Comparison of ENCODE assay signal across 14 cellular contexts in the genomic region with DNA sequence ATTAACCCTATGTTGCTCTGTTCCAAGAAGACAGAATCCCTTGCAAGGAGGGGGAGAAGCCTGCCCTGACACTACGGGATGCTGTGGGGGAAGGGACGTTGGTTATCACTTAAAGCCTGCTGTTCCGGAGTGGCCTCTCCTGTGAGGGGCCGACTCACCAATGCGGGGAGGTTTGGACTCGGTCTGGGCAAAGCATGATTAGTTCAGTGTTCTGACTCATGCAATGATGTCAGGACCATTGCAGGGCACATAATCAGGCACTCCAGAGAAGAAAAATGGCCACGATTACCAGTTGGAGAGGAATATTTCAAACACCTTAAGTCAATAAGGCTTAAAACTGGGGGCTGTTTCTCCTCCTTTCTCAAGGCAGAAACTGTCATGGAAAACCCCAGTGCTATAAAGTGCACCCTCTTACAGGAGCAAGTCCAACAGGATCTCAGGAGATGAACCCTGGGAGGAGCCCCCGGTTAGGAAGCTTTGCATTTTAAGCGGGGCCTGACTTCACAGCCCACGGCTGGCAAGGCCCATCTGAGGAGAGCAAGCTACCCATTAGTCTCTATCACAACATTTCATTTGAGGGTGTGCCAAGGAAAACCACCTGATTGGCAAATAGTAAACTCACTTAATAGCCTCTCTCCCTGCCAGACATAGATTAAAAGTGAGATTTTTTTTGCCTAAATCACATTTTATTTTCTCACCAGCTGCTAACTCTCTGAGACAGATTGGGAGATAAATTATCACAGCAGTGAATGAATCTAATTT.
DNase-seq lines count a peak whose midpoint lies in the region; ATAC-seq, FAIRE-seq and TF ChIP-seq lines count a peak whose summit lies in the region.
"Had no signal": no experiment of that assay in that cellular context is flagged by ENCODE, and none has a peak within 500 bp of the region (broad histone marks: within the 10 kb centered on the region; RNA-seq: fewer than 3 reads in every experiment).

No MANE protein-coding gene starts in this region.

- H3K4me3 ChIP-seq in GM23338 (no peak overlapping the region), K562 (no peak overlapping the region), mesodermal cell (ENCODE audit: extremely low read depth, insufficient read depth, low read length, poor library complexity, severe bottlenecking) (no peak overlapping the region)
- H3K4me3 ChIP-seq: cardiac muscle cell had no signal

- H3K4me1 Mint-ChIP-seq in GM23338 (peaks cover 2% of the 10 kb centered on the region; the same call in 1 of the 3 replicates), glutamatergic neuron (ENCODE audit: low read depth, unreplicated experiment) (peaks cover 5% of the 10 kb centered on the region), type B pancreatic cell (ENCODE audit: unreplicated experiment) (peaks cover 25% of the 10 kb centered on the region)
- H3K4me1 Mint-ChIP-seq: activated naive CD4-positive, alpha-beta T cell treated with anti-CD3 and anti-CD28 coated beads, Interleukin-2, amount 50 U/mL, for 24 hours had no signal

- CTCF ChIA-PET in K562 (lab: Yijun Ruan, JAX; ENCODE audit: low intra/inter-chr PET ratio) = no interaction called here

- H3K4me1 ChIP-seq in GM23338 (ENCODE audit: insufficient read depth) (no peaks in the 10 kb centered on the region), K562 (replicated peaks in 1 of 2; ENCODE audit: control insufficient read depth in 2 of 2, insufficient read depth in 2 of 2, low read length in 2 of 2) (peaks cover 0 to 10% of the 10 kb centered on the region in 2 experiments; a peak in 2 of 5 replicates), mesodermal cell (ENCODE audit: control insufficient read depth, insufficient read depth, low read length, poor library complexity, severe bottlenecking) (peaks cover 8% of the 10 kb centered on the region)

- FAIRE-seq in K562 (lab: Jason Lieb, UNC) = peak; percentile 98

- no peaks in the 10 kb centered on the region; the same call in 1 of the 3 replicates for H3K9me3 Mint-ChIP-seq in GM23338
- H3K9me3 Mint-ChIP-seq in glutamatergic neuron (ENCODE audit: unreplicated experiment) = no peaks in the 10 kb centered on the region
- no peaks in the 10 kb centered on the region for H3K9me3 Mint-ChIP-seq in type B pancreatic cell
- H3K9me3 Mint-ChIP-seq: activated naive CD4-positive, alpha-beta T cell treated with anti-CD3 and anti-CD28 coated beads, Interleukin-2, amount 50 U/mL, for 24 hours had no signal

- DNase-seq in GM23338 (ENCODE audit: low spot score) (peak; percentile 7), NCI-H2227 (lab: John Stamatoyannopoulos, UW; ENCODE audit: unreplicated experiment) (peak; percentile 76), K562 (ENCODE audit: extremely low read depth in 1 of 4, low spot score in 3 of 4) (peak; percentile 64 to 83 (median 76)), glutamatergic neuron (no peak), type B pancreatic cell (ENCODE audit: extremely low spot score, unreplicated experiment) (no peak)
- DNase-seq in activated effector memory CD4-positive, alpha-beta T cell treated with Interleukin-2 at 50 U/mL for 16 hours = no peak
- DNase-seq: activated CD4-positive, alpha-beta T cell treated with anti-CD3 and anti-CD28 coated beads for 4 hours; effector CD4-positive, alpha-beta T cell; NK-92 treated with Interleukin-12 subunit alpha and Interleukin-12 subunit beta, amount 100 ng/mL, for 24 hours; stimulated activated CD4-positive, alpha-beta T cell treated with anti-CD3 and anti-CD28 coated beads, Interleukin-4, amount 100 ng/mL, for 24 hours had no signal

- H3K27ac ChIP-seq in GM23338 (ENCODE audit: low read depth) (no peak overlapping the region), K562 (ENCODE audit: extremely low read depth, low read depth, low read length) (peak overlapping the region; percentile 71; the same call in 2 of the 3 replicates), mesodermal cell (ENCODE audit: low read depth, low read length, severe bottlenecking) (peak overlapping the region; percentile 68)
- H3K27ac ChIP-seq: C4-2B, cardiac muscle cell had no signal

- H3K27ac Mint-ChIP-seq in GM23338 (no peak overlapping the region; the same call in 1 of the 2 replicates), glutamatergic neuron (ENCODE audit: unreplicated experiment) (no peak overlapping the region), type B pancreatic cell (no peak overlapping the region)
- H3K27ac Mint-ChIP-seq: activated naive CD4-positive, alpha-beta T cell treated with anti-CD3 and anti-CD28 coated beads, Interleukin-2, amount 50 U/mL, for 24 hours had no signal

- H3K9ac ChIP-seq in K562 (ENCODE audit: insufficient read depth in 1 of 2, low read depth in 2 of 2, low read length in 2 of 2) = peak overlapping the region in 1 of 2 experiments; percentile 53; a peak in 1 of 4 replicates

- H3K27me3 Mint-ChIP-seq in GM23338 (ENCODE audit: insufficient read depth, low read depth, poor library complexity) (peaks cover 1% of the 10 kb centered on the region), glutamatergic neuron (ENCODE audit: unreplicated experiment) (no peaks in the 10 kb centered on the region), type B pancreatic cell (peaks cover 22% of the 10 kb centered on the region)

- no peak for TF ChIP-seq RAD21 in K562 (CRISPR knock-in tag; conservative IDR thresholded peaks at IDR 0.05 in 1 of 2, IDR thresholded peaks at IDR 0.05 in 1 of 2)

- H3K79me2 ChIP-seq in GM23338 (replicated peaks; ENCODE audit: insufficient read depth) = no peaks in the 10 kb centered on the region
- no peaks in the 10 kb centered on the region for H3K79me2 ChIP-seq in K562 (ENCODE audit: control insufficient read depth, insufficient read depth, low read length)

- TF ChIP-seq EP300 in K562 (IDR thresholded peaks at IDR 0.05; ENCODE audit: low read length) = peak; percentile 67; the same call in 1 of the 2 replicates

- H4K20me1 ChIP-seq in GM23338 (replicated peaks; ENCODE audit: insufficient read depth) (no peaks in the 10 kb centered on the region), K562 (replicated peaks; ENCODE audit: control insufficient read depth, insufficient read depth, low read length) (no peaks in the 10 kb centered on the region)

- in situ Hi-C loops in K562 (cut with MboI) = no loop called here

- H3K4me2 ChIP-seq in GM23338 (no peak overlapping the region), K562 (ENCODE audit: insufficient read depth, low read length) (peak overlapping the region; percentile 50)

- H3K36me3 Mint-ChIP-seq in GM23338 (ENCODE audit: low read depth) (peaks cover 5% of the 10 kb centered on the region; the same call in 1 of the 3 replicates), glutamatergic neuron (ENCODE audit: unreplicated experiment) (no peaks in the 10 kb centered on the region), type B pancreatic cell (no peaks in the 10 kb centered on the region)
- H3K36me3 Mint-ChIP-seq: activated naive CD4-positive, alpha-beta T cell treated with anti-CD3 and anti-CD28 coated beads, Interleukin-2, amount 50 U/mL, for 24 hours had no signal

- TF ChIP-seq POLR2A in K562 (conservative IDR thresholded peaks at IDR 0.05) = no peak

- no peak for ATAC-seq in GM23338
- peak; percentile 92 for ATAC-seq in K562

- no peaks in the 10 kb centered on the region for H3K9me2 ChIP-seq in GM23338 (ENCODE audit: insufficient read depth)

- H3K36me3 ChIP-seq in GM23338 (ENCODE audit: insufficient read depth) (no peaks in the 10 kb centered on the region), K562 (ENCODE audit: control insufficient read depth, insufficient read depth, low read length) (no peaks in the 10 kb centered on the region), mesodermal cell (ENCODE audit: control insufficient read depth, insufficient read depth, low read length) (no peaks in the 10 kb centered on the region)
- H3K36me3 ChIP-seq: cardiac muscle cell had no signal

- no TSS peak for BruUV-seq in K562 (replicated peaks; lab: Mats Ljungman, UMichigan)

- H3K27me3 ChIP-seq in GM23338 (ENCODE audit: insufficient read depth) = no peaks in the 10 kb centered on the region
- no peaks in the 10 kb centered on the region for H3K27me3 ChIP-seq in K562 (ENCODE audit: control insufficient read depth in 2 of 2, insufficient read depth in 2 of 2, low read length in 2 of 2)

- no peaks in the 10 kb centered on the region for H3K9me1 ChIP-seq in K562 (ENCODE audit: control insufficient read depth, insufficient read depth, low read length)

- 2% methylated on average over 10 of the region's 10 CpGs for WGBS in K562 (ENCODE audit: insufficient coverage, low coverage, missing lambda C conversion rate)
- 68 to 72% methylated on average over 5 to 10 of the region's 10 CpGs for WGBS in mesodermal cell (ENCODE audit: insufficient coverage in 2 of 2), 2 experiments

- POLR2A ChIA-PET in K562 (lab: Yijun Ruan, JAX) = interaction anchor here (0.6 kb wide), 1 partner anchor 842 kb away, joined by 4 read pairs; no protein-coding TSS in a partner anchor

- no peaks in the 10 kb centered on the region; the same call in 1 of the 2 replicates for H3K9me3 ChIP-seq in K562 (replicated peaks; ENCODE audit: control insufficient read depth, insufficient read depth, low read depth, low read length)
- no peaks in the 10 kb centered on the region for H3K9me3 ChIP-seq in mesodermal cell (ENCODE audit: control insufficient read depth, low read length)

- H3F3A ChIP-seq in GM23338 (replicated peaks; ENCODE audit: low read depth) = no peaks in the 10 kb centered on the region

- no peak for TF ChIP-seq CTCF in GM23338 (conservative IDR thresholded peaks at IDR 0.05; ENCODE audit: low read depth in 2 of 2)
- no peak for TF ChIP-seq CTCF in K562 (IDR thresholded peaks at IDR 0.05 in 2 of 3, conservative IDR thresholded peaks at IDR 0.05 in 1 of 3; ENCODE audit: insufficient read depth in 2 of 3, low read depth in 1 of 3, low read length in 3 of 3)
- no peak for TF ChIP-seq CTCF in glutamatergic neuron (IDR thresholded peaks at IDR 0.05; ENCODE audit: partially characterized antibody, unreplicated experiment)
- no peak for TF ChIP-seq CTCF in type B pancreatic cell (conservative IDR thresholded peaks at IDR 0.05)

- H3K4me3 Mint-ChIP-seq in GM23338 = no peak overlapping the region
- no peak overlapping the region for H3K4me3 Mint-ChIP-seq in glutamatergic neuron (ENCODE audit: unreplicated experiment)
- H3K4me3 Mint-ChIP-seq in type B pancreatic cell = no peak overlapping the region
- H3K4me3 Mint-ChIP-seq: activated naive CD4-positive, alpha-beta T cell treated with anti-CD3 and anti-CD28 coated beads, Interleukin-2, amount 50 U/mL, for 24 hours had no signal

- intact Hi-C loops in K562 (cut with micrococcal nuclease) = no loop called here

- H2AFZ ChIP-seq in GM23338 = peak overlapping the region; percentile 35; the same call in 1 of the 2 replicates
- peak overlapping the region; percentile 86 for H2AFZ ChIP-seq in K562 (ENCODE audit: low read depth, low read length)

TF ChIP-seq in GM23338, 12 proteins besides CTCF, POLR2A, EP300 and RAD21 (continues in another document):
- TF ChIP-seq ZNF331 (CRISPR knock-in tag; IDR thresholded peaks at IDR 0.05; ENCODE audit: low read depth) (no peak), NANOG (IDR thresholded peaks at IDR 0.05; ENCODE audit: borderline replicate concordance) (no peak), STAT1 (IDR thresholded peaks at IDR 0.05; ENCODE audit: unreplicated experiment) (no peak)

TF ChIP-seq in K562, 482 proteins besides CTCF, POLR2A, EP300 and RAD21 (continues in another document):
- no peak for TF ChIP-seq STAG1 (CRISPR knock-in tag; IDR thresholded peaks at IDR 0.05; ENCODE audit: borderline replicate concordance)
- TF ChIP-seq ZNF263 (CRISPR knock-in tag; IDR thresholded peaks at IDR 0.05; ENCODE audit: borderline replicate concordance) = no peak

Comparison
In these comparisons a context has a peak if more than half of its experiments do, and no peak if none do; other contexts are left out.
1. DNase-seq: peak in GM23338 (single experiment), NCI-H2227 (single experiment) and K562 (4 of 4); none in activated effector memory CD4-positive, alpha-beta T cell treated with Interleukin-2 at 50 U/mL for 16 hours (single experiment), glutamatergic neuron (single experiment) and type B pancreatic cell (single experiment).